26 cellular contexts compared by ENCODE assay signal in the genomic region with DNA sequence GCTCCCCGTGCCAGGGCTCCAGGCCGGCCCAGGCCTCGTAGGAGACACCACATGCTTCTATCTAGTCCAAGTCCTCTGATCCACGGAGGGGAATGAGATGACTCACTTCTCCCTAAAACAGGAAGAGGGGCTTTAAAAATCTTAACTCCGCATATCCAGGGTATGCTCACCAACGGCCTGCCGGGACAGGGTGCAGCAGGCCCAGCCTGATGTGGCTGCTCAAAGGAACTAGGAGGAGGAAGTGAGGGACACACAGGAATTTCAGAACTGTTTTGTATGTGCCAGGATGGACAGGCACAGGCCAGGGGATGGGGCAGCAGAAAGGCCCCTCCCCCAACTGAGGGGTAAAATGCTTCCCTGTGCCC. TPM values are rescaled to one million over a fixed set of nuclear protein-coding genes. Genes with fewer than 3 reads are reported as not detected.
"Had no signal": no experiment of that assay in that cellular context is flagged by ENCODE, and none has a peak within 500 bp of the region (broad histone marks: within the 10 kb centered on the region; RNA-seq: fewer than 3 reads in every experiment).

No MANE protein-coding gene starts in this region.

- ATAC-seq: activated CD4-positive, CD25-positive, alpha-beta regulatory T cell treated with anti-CD3 and anti-CD28 coated beads, Interleukin-2, amount 50 U/mL, for 24 hours; foreskin keratinocyte; natural killer cell; stimulated activated naive B cell treated with anti-CD40 and anti-IgM and Interleukin-4, amounts not matched to agents 10 μg/mL and 1 μg/mL and 100 μg/mL, for 72 hours; T-cell had no signal

- DNase-seq: activated CD4-positive, alpha-beta memory T cell treated with anti-CD3 and anti-CD28 coated beads, Interleukin-2, amount 10 ng/mL, durations not matched to agents 7 days and 5 days; activated CD4-positive, alpha-beta T cell treated with anti-CD3 and anti-CD28 coated beads for 48 hours; activated CD8-positive, alpha-beta memory T cell treated with anti-CD3 and anti-CD28 coated beads, Interleukin-2, amount 50 U/mL, for 48 hours; activated gamma-delta T cell; activated naive CD4-positive, alpha-beta T cell treated with anti-CD3 and anti-CD28 coated beads, Interleukin-2, amount 10 ng/mL, durations not matched to agents 7 days and 5 days; activated T-cell treated with anti-CD3 and anti-CD28 coated beads, Interleukin-2, amount 50 U/mL, for 24 hours; amniotic stem cell; brain microvascular endothelial cell; caudate nucleus; dermis blood vessel endothelial cell; effector CD4-positive, alpha-beta T cell; foreskin keratinocyte; mammary epithelial cell; natural killer cell; small intestine; stimulated activated CD4-positive, alpha-beta T cell treated with anti-CD3 and anti-CD28 coated beads, Interleukin-1b, Interleukin-23, amount 100 ng/mL, for 48 hours; stimulated activated naive B cell treated with anti-CD40 and anti-IgM and Interleukin-4, amounts not matched to agents 10 μg/mL and 1 μg/mL and 100 μg/mL, for 72 hours; T-cell had no signal

- H3K36me3 Mint-ChIP-seq: activated naive CD4-positive, alpha-beta T cell treated with anti-CD3 and anti-CD28 coated beads, Interleukin-2, amount 10 ng/mL, durations not matched to agents 7 days and 5 days; natural killer cell; T-cell had no signal

- H3K27ac ChIP-seq: brain microvascular endothelial cell, esophagus muscularis mucosa, foreskin keratinocyte, sigmoid colon, suprapubic skin, tibial nerve, VCaP had no signal

- H3K36me3 ChIP-seq: brain microvascular endothelial cell, sigmoid colon had no signal

- H3K4me1 Mint-ChIP-seq: activated naive CD4-positive, alpha-beta T cell treated with anti-CD3 and anti-CD28 coated beads, Interleukin-2, amount 10 ng/mL, durations not matched to agents 7 days and 5 days; natural killer cell; T-cell had no signal

- H3K27ac Mint-ChIP-seq: activated CD4-positive, alpha-beta memory T cell treated with anti-CD3 and anti-CD28 coated beads, Interleukin-2, amount 10 ng/mL, durations not matched to agents 7 days and 5 days; activated naive CD4-positive, alpha-beta T cell treated with anti-CD3 and anti-CD28 coated beads, Interleukin-2, amount 10 ng/mL, durations not matched to agents 7 days and 5 days; activated T-cell treated with anti-CD3 and anti-CD28 coated beads, Interleukin-2, amount 50 U/mL, for 24 hours; natural killer cell; progenitor cell of endocrine pancreas; T-cell had no signal

- H3K27me3 ChIP-seq: brain microvascular endothelial cell, esophagus muscularis mucosa, foreskin keratinocyte, sigmoid colon, suprapubic skin, tibial nerve had no signal

- H3K4me3 Mint-ChIP-seq: activated CD4-positive, alpha-beta memory T cell treated with anti-CD3 and anti-CD28 coated beads, Interleukin-2, amount 10 ng/mL, durations not matched to agents 7 days and 5 days; activated naive CD4-positive, alpha-beta T cell treated with anti-CD3 and anti-CD28 coated beads, Interleukin-2, amount 10 ng/mL, durations not matched to agents 7 days and 5 days; activated T-cell treated with anti-CD3 and anti-CD28 coated beads, Interleukin-2, amount 50 U/mL, for 24 hours; natural killer cell; stimulated activated naive B cell treated with anti-CD40 and anti-IgM and Interleukin-4, amounts not matched to agents 10 μg/mL and 1 μg/mL and 100 μg/mL, for 72 hours; T-cell had no signal

- H3K9me3 Mint-ChIP-seq: activated CD4-positive, alpha-beta memory T cell treated with anti-CD3 and anti-CD28 coated beads, Interleukin-2, amount 10 ng/mL, durations not matched to agents 7 days and 5 days; activated naive CD4-positive, alpha-beta T cell treated with anti-CD3 and anti-CD28 coated beads, Interleukin-2, amount 10 ng/mL, durations not matched to agents 7 days and 5 days; activated T-cell treated with anti-CD3 and anti-CD28 coated beads, Interleukin-2, amount 50 U/mL, for 24 hours; natural killer cell; stimulated activated naive B cell treated with anti-CD40 and anti-IgM and Interleukin-4, amounts not matched to agents 10 μg/mL and 1 μg/mL and 100 μg/mL, for 72 hours; T-cell had no signal

- H3K4me1 ChIP-seq: esophagus muscularis mucosa, foreskin keratinocyte, sigmoid colon, suprapubic skin, tibial nerve had no signal

- H3K27me3 Mint-ChIP-seq: progenitor cell of endocrine pancreas had no signal

- H3K4me3 ChIP-seq: esophagus muscularis mucosa, sigmoid colon, suprapubic skin, tibial nerve had no signal

RNA-seq across cellular contexts. Expression of a gene that starts 22.4 kb away (rescaled TPM):
- total RNA-seq: dermis blood vessel endothelial cell, foreskin keratinocyte, glomerular endothelial cell had no signal
- polyA plus RNA-seq: foreskin keratinocyte had no signal
